In the genomic region with DNA sequence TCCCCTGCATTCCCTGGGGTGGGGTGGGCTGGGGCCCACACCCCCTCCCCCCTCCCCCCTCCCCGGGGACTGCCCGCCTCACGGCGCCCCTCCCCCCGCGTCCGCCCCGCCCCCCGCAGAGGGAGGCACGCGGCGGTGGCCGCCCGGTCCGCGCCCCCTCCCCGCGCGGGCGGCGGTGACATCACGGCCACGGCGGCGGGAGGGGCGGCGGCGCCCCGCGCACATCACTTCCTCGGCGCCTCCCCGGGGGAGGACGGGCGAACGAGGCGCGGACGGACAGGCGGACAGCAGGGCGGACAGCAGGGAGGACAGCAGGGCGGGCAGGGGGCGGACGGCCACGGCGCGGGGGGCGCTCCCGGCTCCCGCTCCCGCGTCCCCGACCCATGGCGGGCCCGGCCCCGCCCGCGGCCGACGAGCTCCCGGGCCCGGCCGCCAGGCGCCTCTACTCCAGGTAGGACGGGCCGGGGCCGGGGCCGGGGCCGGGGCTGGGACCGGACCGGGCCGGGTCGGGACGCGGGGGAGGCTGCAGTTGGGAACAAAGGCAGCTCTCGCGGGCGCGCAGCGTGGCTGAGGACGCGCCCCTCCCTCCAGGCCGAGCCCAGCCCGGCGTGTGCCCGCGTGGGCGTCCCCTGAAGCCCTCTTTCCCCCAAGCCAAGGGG, we compare ENCODE assay signal across 8 cellular contexts. TPM values are rescaled to one million over a fixed set of nuclear protein-coding genes. Genes with fewer than 3 reads are reported as not detected.
DNase-seq lines count a peak whose midpoint lies in the region; ATAC-seq and TF ChIP-seq lines count a peak whose summit lies in the region.

TSS of gene GPSM1 (plus strand) at position 227 of the 659 bp plus-strand sequence. CDS start at position 384, 157 bp downstream.

- H3K4me1 ChIP-seq in GM23248 (ENCODE audit: insufficient read depth), result peaks cover 18% of the 10 kb centered on the region
- H3K4me1 ChIP-seq in SJCRH30, result peaks cover 24% of the 10 kb centered on the region
- H3K4me1 ChIP-seq in ascending aorta, result peaks cover 21 to 27% of the 10 kb centered on the region in 2 donors

- no peaks in the 10 kb centered on the region for H3K9me2 ChIP-seq in GM23248 (ENCODE audit: insufficient read depth)

- H3K4me3 ChIP-seq in GM23248, result peak within 1 kb of the TSS; percentile 72
- peak within 1 kb of the TSS; percentile 76 for H3K4me3 ChIP-seq in SJCRH30
- peak within 1 kb of the TSS; percentile 75 to 98 for H3K4me3 ChIP-seq in ascending aorta

- H3K79me2 ChIP-seq in GM23248 (ENCODE audit: insufficient read depth), result peaks cover 45% of the 10 kb centered on the region

- intact Hi-C loops in ascending aorta (cut with DNase I), result loop anchor here (1.0 to 5.0 kb wide), 2 partner anchors 36 to 75 kb away; partner anchors contain the start of genes DNLZ and SNAPC4
- intact Hi-C loops in left ventricle myocardium superior (cut with micrococcal nuclease), result no loop called here
- intact Hi-C loops in posterior vena cava (cut with DNase I), result loop anchor here in 1 of 2 donors (2.0 kb wide), 1 partner anchor 53 kb away; no protein-coding TSS in a partner anchor

- no peaks in the 10 kb centered on the region for H3K9me3 ChIP-seq in GM23248 (ENCODE audit: low read depth)
- H3K9me3 ChIP-seq in SJCRH30 (replicated peaks), result no peaks in the 10 kb centered on the region
- H3K9me3 ChIP-seq in ascending aorta, result no peaks in the 10 kb centered on the region

- H3K36me3 ChIP-seq in GM23248 (ENCODE audit: low read depth) (no peaks in the 10 kb centered on the region), SJCRH30 (peaks cover 11% of the 10 kb centered on the region; the same call in 1 of the 2 replicates), ascending aorta (no peaks in the 10 kb centered on the region)

- H3K27ac ChIP-seq in GM23248, result peak within 1 kb of the TSS; percentile 90
- H3K27ac ChIP-seq in SJCRH30, result peak within 1 kb of the TSS; percentile 85
- H3K27ac ChIP-seq in ascending aorta, result peak within 1 kb of the TSS; percentile 78 to 86

- no peaks in the 10 kb centered on the region for H3F3A ChIP-seq in GM23248 (ENCODE audit: insufficient read depth)

- peak within 1 kb of the TSS; percentile 78 for H2AFZ ChIP-seq in GM23248

- peak in 1 of 3 experiments; percentile 29 for TF ChIP-seq CTCF in ascending aorta (IDR thresholded peaks at IDR 0.05)

- H3K4me2 ChIP-seq in GM23248 (ENCODE audit: unreplicated experiment), result peak within 1 kb of the TSS; percentile 76

- in situ Hi-C loops in GM23248 (cut with MboI), result no loop called here

- ATAC-seq in left ventricle myocardium superior, result peak; percentile 41
- no peak for ATAC-seq in GM19351 (IDR thresholded peaks at IDR 0.05; ENCODE audit: unreplicated experiment)
- no peak for ATAC-seq in GM19395 (IDR thresholded peaks at IDR 0.05; ENCODE audit: unreplicated experiment)

- H3K9ac ChIP-seq in GM23248, result peak within 1 kb of the TSS; percentile 86

- DNase-seq in GM23248 (peak; percentile 81), SJCRH30 (peak in 1 of 2 experiments; percentile 64), ascending aorta (ENCODE audit: low spot score in 2 of 2) (no peak), left ventricle myocardium superior (peak; percentile 84), posterior vena cava (ENCODE audit: low spot score) (no peak), pons (ENCODE audit: low spot score) (no peak)

- no peaks in the 10 kb centered on the region for H4K20me1 ChIP-seq in GM23248 (ENCODE audit: insufficient read depth)

- WGBS in GM23248 (ENCODE audit: low coverage in 1 of 2, low lambda C conversion rate in 2 of 2, missing lambda C conversion rate in 2 of 2), 2 experiments, result 1 to 2% methylated on average over 25 to 52 of the region's 88 CpGs

- H3K27me3 ChIP-seq in GM23248 (replicated peaks; ENCODE audit: insufficient read depth) (no peaks in the 10 kb centered on the region), SJCRH30 (peaks cover 14% of the 10 kb centered on the region), ascending aorta (no peaks in the 10 kb centered on the region)

RNA-seq across cellular contexts. Expression of gene GPSM1, which starts in this region (rescaled TPM):
- total RNA-seq in GM23248 (2014; rRNA removed; shearing (Covaris generic)), result 51.6 and 57.1 TPM in 2 replicates
- 12.4 and 13.7 TPM in 2 replicates for polyA plus RNA-seq in GM23248 (2016; fragmentation: Nextera tagmentation; extraction: Ambion mirVana)
- total RNA-seq in SJCRH30 (2014; rRNA removed; shearing (Covaris generic)), result 52.5 and 57.2 TPM in 2 replicates
- total RNA-seq in ascending aorta, result 85.1 TPM
- total RNA-seq in left ventricle myocardium superior, result 61.7 TPM
- total RNA-seq in posterior vena cava, result 10 to 100 TPM; 13.8 to 17.0 TPM

Comparison
In these comparisons a context has a peak if more than half of its experiments do, and no peak if none do; other contexts are left out.
1. DNase-seq: peak in GM23248 (single experiment) and left ventricle myocardium superior (single experiment); none in ascending aorta (0 of 2), posterior vena cava (single experiment) and pons (single experiment).
2. Peak in every context shown above with its lines, with median percentiles within 50 percentile points of each other: H3K27ac ChIP-seq and H3K4me3 ChIP-seq.